Comparison of ENCODE assay signal across 1 cellular context in the genomic region with DNA sequence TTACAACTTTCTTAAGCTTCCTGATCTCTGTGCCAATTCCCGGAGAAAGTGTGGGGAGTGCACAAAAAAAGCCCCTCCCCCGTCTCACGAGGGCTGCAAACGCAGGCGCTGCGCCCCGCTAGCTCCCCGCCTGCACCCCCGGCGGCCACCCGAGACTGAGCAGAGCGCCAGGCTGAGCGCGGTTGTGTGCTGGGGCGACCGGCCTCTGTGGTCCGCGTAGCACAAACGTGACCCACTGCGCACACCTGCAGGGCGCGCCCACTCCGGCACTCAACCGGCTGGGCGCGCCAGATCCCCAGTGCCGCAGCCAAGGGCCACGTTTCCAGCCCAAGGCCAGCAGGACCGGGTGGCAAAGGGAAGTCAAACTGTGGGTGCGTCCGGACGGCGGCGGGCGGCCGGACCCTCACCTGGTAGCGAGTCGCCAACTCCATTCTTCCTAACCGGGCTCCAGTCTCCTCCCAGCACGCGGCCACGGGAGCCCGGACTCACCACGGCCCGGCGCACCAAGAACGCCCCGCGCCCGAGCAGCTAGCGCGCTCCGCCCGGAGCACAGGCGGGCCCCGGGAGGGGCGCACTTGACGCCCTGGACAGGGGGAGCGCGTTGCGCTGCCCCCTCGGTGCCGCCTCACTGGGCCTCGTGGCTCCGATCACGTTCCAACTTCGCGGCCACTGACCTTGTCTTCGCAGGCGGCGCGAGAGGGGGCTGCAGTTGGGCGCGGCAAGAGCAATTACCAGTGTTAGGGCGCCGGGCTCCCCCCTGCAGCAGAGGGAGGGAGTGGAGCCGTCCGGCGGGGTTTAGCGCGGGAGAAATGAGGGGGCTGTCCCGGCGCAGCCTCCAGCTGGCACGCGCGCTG.
A peak's percentile ranks its signal among the peaks of the same experiment; 100 is the strongest.
TF ChIP-seq lines count a peak whose summit lies in the region.

A gene with protein sequence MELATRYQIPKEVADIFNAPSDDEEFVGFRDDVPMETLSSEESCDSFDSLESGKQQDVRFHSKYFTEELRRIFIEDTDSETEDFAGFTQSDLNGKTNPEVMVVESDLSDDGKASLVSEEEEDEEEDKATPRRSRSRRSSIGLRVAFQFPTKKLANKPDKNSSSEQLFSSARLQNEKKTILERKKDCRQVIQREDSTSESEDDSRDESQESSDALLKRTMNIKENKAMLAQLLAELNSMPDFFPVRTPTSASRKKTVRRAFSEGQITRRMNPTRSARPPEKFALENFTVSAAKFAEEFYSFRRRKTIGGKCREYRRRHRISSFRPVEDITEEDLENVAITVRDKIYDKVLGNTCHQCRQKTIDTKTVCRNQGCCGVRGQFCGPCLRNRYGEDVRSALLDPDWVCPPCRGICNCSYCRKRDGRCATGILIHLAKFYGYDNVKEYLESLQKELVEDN (minus strand): TSS at position 526 of the 854 bp plus-strand sequence. CDS start 95 bp downstream, at position 431.

TF ChIP-seq in A549, 52 proteins besides CTCF, POLR2A, EP300 and RAD21 (continued from another document):
- TF ChIP-seq, protein P1, sequence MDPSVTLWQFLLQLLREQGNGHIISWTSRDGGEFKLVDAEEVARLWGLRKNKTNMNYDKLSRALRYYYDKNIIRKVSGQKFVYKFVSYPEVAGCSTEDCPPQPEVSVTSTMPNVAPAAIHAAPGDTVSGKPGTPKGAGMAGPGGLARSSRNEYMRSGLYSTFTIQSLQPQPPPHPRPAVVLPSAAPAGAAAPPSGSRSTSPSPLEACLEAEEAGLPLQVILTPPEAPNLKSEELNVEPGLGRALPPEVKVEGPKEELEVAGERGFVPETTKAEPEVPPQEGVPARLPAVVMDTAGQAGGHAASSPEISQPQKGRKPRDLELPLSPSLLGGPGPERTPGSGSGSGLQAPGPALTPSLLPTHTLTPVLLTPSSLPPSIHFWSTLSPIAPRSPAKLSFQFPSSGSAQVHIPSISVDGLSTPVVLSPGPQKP (IDR thresholded peaks at IDR 0.05; ENCODE audit: low read depth, low read length), result no peak
- TF ChIP-seq EHF (CRISPR knock-in tag; IDR thresholded peaks at IDR 0.05) (no peak), RARB (CRISPR knock-in tag; IDR thresholded peaks at IDR 0.05) (no peak), RFX5 (IDR thresholded peaks at IDR 0.05) (no peak), JUN (IDR thresholded peaks at IDR 0.05) (peak in 1 of 2 experiments; percentile 70; a peak in 2 of 5 replicates), BHLHE40 (IDR thresholded peaks at IDR 0.05; ENCODE audit: low read depth, low read length) (0 out of 2 replicates have a peak, but pooled peaks have one; percentile 55), HDAC2 (IDR thresholded peaks at IDR 0.05) (peak; percentile 87; the same call in 1 of the 2 replicates), RNF2 (IDR thresholded peaks at IDR 0.05; ENCODE audit: borderline replicate concordance, low read depth) (no peak), NFE2L2 (conservative IDR thresholded peaks at IDR 0.05; ENCODE audit: low read length) (no peak), JUNB (IDR thresholded peaks at IDR 0.05) (no peak), CHD2 (IDR thresholded peaks at IDR 0.05; ENCODE audit: low read length, partially characterized antibody) (no peak), ZSCAN20 (CRISPR knock-in tag; IDR thresholded peaks at IDR 0.05) (no peak), GATA3 (IDR thresholded peaks at IDR 0.05; ENCODE audit: borderline replicate concordance) (peak; percentile 72), CBX2 (IDR thresholded peaks at IDR 0.05; ENCODE audit: borderline replicate concordance, low read depth) (no peak), ZNF302 (CRISPR knock-in tag; IDR thresholded peaks at IDR 0.05) (no peak), CEBPB (IDR thresholded peaks at IDR 0.05) (no peak), HEYL (CRISPR knock-in tag; IDR thresholded peaks at IDR 0.05) (no peak)
